ENCODE assay signal across 8 cellular contexts in the genomic region with DNA sequence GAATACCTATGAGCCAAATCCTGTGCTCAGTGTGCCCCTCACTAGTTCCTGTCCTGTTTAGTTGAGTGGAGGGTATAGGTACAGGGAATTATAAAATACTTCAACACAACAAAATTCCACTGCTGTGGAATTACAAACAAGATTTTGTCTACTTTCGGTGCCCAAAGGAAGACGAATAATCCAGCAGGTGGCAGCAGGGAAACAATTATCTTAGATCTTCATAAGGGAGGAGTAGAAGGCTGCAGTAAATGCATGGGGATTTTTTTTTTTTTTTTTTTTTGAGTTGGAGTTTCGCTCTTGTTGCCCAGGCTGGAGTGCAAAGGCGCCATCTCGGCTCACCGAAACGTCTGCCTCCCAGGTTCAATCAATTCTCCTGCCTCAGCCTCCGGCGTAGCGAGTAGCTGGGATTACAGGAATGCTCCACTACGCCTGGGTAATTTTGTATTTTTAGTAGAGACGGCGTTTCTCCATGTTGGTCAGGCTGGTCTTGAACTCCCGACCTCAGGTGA. TPM values are rescaled to one million over a fixed set of nuclear protein-coding genes. Genes with fewer than 3 reads are reported as not detected.
DNase-seq lines count a peak whose midpoint lies in the region; ATAC-seq, FAIRE-seq and TF ChIP-seq lines count a peak whose summit lies in the region.

No MANE protein-coding gene starts in this region.

- peaks cover 4 to 15% of the 10 kb centered on the region in 2 donors for H3K4me1 ChIP-seq in small intestine (ENCODE audit: control insufficient read depth in 2 of 2, insufficient read depth in 1 of 2, low read depth in 1 of 2, low read length in 1 of 2)

- H3K9me3 ChIP-seq in small intestine (ENCODE audit: control insufficient read depth, low read depth), result no peaks in the 10 kb centered on the region

- 19 to 39% (median 25%) methylated on average over 12 to 14 of the region's 14 CpGs for WGBS in small intestine, 3 donors

- H3K9me3 Mint-ChIP-seq in T-cell (no peaks in the 10 kb centered on the region), immature natural killer cell (no peaks in the 10 kb centered on the region)

- DNase-seq in GM04504 (ENCODE audit: low read depth) (peak; percentile 79), NCI-H187 (lab: John Stamatoyannopoulos, UW) (peak; percentile 79 to 84), T-cell (peak in 31 of 34 experiments; percentile 8 to 66 (median 38)), brain microvascular endothelial cell (peak; percentile 83), immature natural killer cell (peak; percentile 21 to 41 (median 22)), small intestine (peak; percentile 92), cortex of kidney (lab: John Stamatoyannopoulos, UW) (no peak)

- ATAC-seq in T-cell (replicated peaks in 1 of 4) (peak in 1 of 4 experiments; percentile 28), GM18517 (IDR thresholded peaks at IDR 0.05; ENCODE audit: unreplicated experiment) (no peak)

- in situ Hi-C loops in brain microvascular endothelial cell (cut with HindIII; ENCODE audit: low pct_ligation_motif_present, low sequenced_read_pairs), result no loop called here

- no peak overlapping the region for H3K4me3 ChIP-seq in brain microvascular endothelial cell (ENCODE audit: low read depth, low read length)
- peak overlapping the region in 1 of 2 donors; percentile 15 for H3K4me3 ChIP-seq in small intestine (ENCODE audit: low read depth in 1 of 2, low read length in 2 of 2)

- no peak for FAIRE-seq in small intestine (lab: Jason Lieb, UNC)

- H3K36me3 ChIP-seq in brain microvascular endothelial cell (replicated peaks) (no peaks in the 10 kb centered on the region), small intestine (ENCODE audit: control insufficient read depth in 2 of 2, insufficient read depth in 2 of 2, low read length in 2 of 2) (no peaks in the 10 kb centered on the region)

- H3K4me3 Mint-ChIP-seq in T-cell (peak overlapping the region in 2 of 3 donors; percentile 40 to 42), immature natural killer cell (peak overlapping the region in 4 of 5 donors; percentile 24 to 59 (median 40))

- H3K4me1 Mint-ChIP-seq in T-cell, result peaks cover 34 to 37% (median 36%) of the 10 kb centered on the region in 3 donors
- H3K4me1 Mint-ChIP-seq in immature natural killer cell, result peaks cover 33 to 37% of the 10 kb centered on the region in 2 donors

- H3K27ac ChIP-seq in brain microvascular endothelial cell (peak overlapping the region; percentile 90), small intestine (ENCODE audit: low read depth in 1 of 2, low read length in 1 of 2) (peak overlapping the region; percentile 78 to 90)

- H3K27me3 Mint-ChIP-seq in T-cell (no peaks in the 10 kb centered on the region), immature natural killer cell (ENCODE audit: low read depth in 3 of 3) (peaks cover 8 to 24% (median 10%) of the 10 kb centered on the region in 3 donors)

- H3K27ac Mint-ChIP-seq in T-cell, result peak overlapping the region in 1 of 2 donors; percentile 69
- H3K27ac Mint-ChIP-seq in immature natural killer cell, result peak overlapping the region in 1 of 6 donors; percentile 45

- H3K27me3 ChIP-seq in brain microvascular endothelial cell (replicated peaks), result no peaks in the 10 kb centered on the region
- H3K27me3 ChIP-seq in small intestine (ENCODE audit: control insufficient read depth in 2 of 2, insufficient read depth in 2 of 2, low read length in 2 of 2), result no peaks in the 10 kb centered on the region

- peak; percentile 68 for TF ChIP-seq CTCF in brain microvascular endothelial cell (IDR thresholded peaks at IDR 0.05; ENCODE audit: low read depth, low read length, missing control alignments)

- POLR2A ChIA-PET in T-cell (lab: Charles Lee), result interaction anchor here in 1 of 2 donors (0.6 kb wide), 1 partner anchor 61 kb away, joined by 3 read pairs; no protein-coding TSS in a partner anchor

- CTCF ChIA-PET in T-cell (lab: Charles Lee), result interaction anchor here (0.7 to 1.8 kb wide), 4 partner anchors 23 to 190 kb away, joined by 7 to 14 read pairs (median 8); partner anchors contain the start of gene MINDY1 (in 1 of the 2)

- H3K36me3 Mint-ChIP-seq in T-cell (peaks cover 3% of the 10 kb centered on the region), immature natural killer cell (peaks cover 0 to 3% (median 0%) of the 10 kb centered on the region in 3 donors)

RNA-seq across cellular contexts. Expression of gene PIP5K1A, which starts 2.0 kb away (rescaled TPM):
- total RNA-seq in T-cell, result 10 to 100 TPM; 39.2 to 52.7 (median 48.0) TPM
- polyA plus RNA-seq in immature natural killer cell, result 10 to 100 TPM; 13.6 to 20.1 (median 15.8) TPM
- polyA plus RNA-seq in small intestine, result 10 to 100 TPM; 18.8 to 31.5 (median 31.3) TPM

RNA-seq across cellular contexts. Expression of gene VPS72, which starts 6.3 kb away (rescaled TPM):
- total RNA-seq in T-cell, result 10 to 100 TPM; 50.2 to 84.5 (median 58.9) TPM
- 100 to 1,000 TPM in 1 of 3 donors, 10 to 100 TPM in 2; 68.7 to 102 (median 75.5) TPM for polyA plus RNA-seq in immature natural killer cell
- polyA plus RNA-seq in small intestine, result 10 to 100 TPM; 27.3 to 35.7 (median 28.4) TPM

RNA-seq across cellular contexts. Expression of gene TMOD4, which starts 20.6 kb away (rescaled TPM):
- total RNA-seq in T-cell, result 1 to 10 TPM; 1.9 to 6.2 (median 5.3) TPM
- polyA plus RNA-seq in immature natural killer cell (1 to 10 TPM in 1 of 3 donors, not detected in 2; 1.3 TPM), small intestine (1 to 10 TPM in 1 of 3 donors, under 1 TPM in 1, not detected in 1; 0.19 to 1.9 TPM)

RNA-seq across cellular contexts. Expression of gene SCNM1, which starts 30.4 kb away (rescaled TPM):
- 10 to 100 TPM; 35.4 to 60.4 (median 52.4) TPM for total RNA-seq in T-cell
- polyA plus RNA-seq in immature natural killer cell, result 100 to 1,000 TPM in 1 of 3 donors, 10 to 100 TPM in 2; 79.4 to 122 (median 96.4) TPM
- polyA plus RNA-seq in small intestine, result 10 to 100 TPM; 43.8 to 69.6 (median 51.1) TPM

RNA-seq across cellular contexts. Expression of gene LYSMD1, which starts 30.6 kb away (rescaled TPM):
- total RNA-seq in T-cell, result 1 to 10 TPM in 3 of 5 donors, under 1 TPM in 2; 0.68 to 3.2 (median 2.3) TPM
- polyA plus RNA-seq in immature natural killer cell (under 1 TPM in 1 of 3 donors, not detected in 2; 0.29 TPM), small intestine (1 to 10 TPM; 3.2 to 7.2 (median 5.1) TPM)
